Comparison of ENCODE assay signal across 18 cellular contexts in the genomic region with DNA sequence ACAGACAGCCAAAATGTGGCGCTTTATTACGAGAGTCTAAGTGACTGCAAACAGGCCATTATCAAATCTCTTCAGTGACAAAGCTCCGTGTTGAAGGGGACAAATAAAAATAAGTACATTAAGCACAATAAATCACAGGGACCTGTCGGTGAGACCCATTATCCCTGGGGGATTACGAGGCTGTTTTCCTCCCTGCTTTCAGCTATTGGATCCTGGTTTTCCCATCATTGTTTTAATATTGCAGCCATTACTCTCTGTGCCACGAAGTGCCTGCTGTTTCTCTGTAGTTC. TPM values are rescaled to one million over a fixed set of nuclear protein-coding genes. Genes with fewer than 3 reads are reported as not detected.
DNase-seq lines count a peak whose midpoint lies in the region; ATAC-seq and TF ChIP-seq lines count a peak whose summit lies in the region.
"Had no signal": no experiment of that assay in that cellular context is flagged by ENCODE, and none has a peak within 500 bp of the region (broad histone marks: within the 10 kb centered on the region; RNA-seq: fewer than 3 reads in every experiment).

No MANE protein-coding gene starts in this region.

- no peaks in the 10 kb centered on the region for H3K4me1 Mint-ChIP-seq in activated CD4-positive, alpha-beta memory T cell treated with anti-CD3 and anti-CD28 coated beads, Interleukin-2, amount 10 ng/mL, durations not matched to agents 7 days and 5 days

- TF ChIP-seq CTCF in OCI-LY7 (conservative IDR thresholded peaks at IDR 0.05; ENCODE audit: low read length) (no peak), neural cell (IDR thresholded peaks at IDR 0.05; ENCODE audit: poor library complexity, severe bottlenecking) (no peak)

- BruUV-seq in OCI-LY7 (replicated peaks; lab: Mats Ljungman, UMichigan), result no TSS peak

- DNase-seq in DMS79 treated with DMSO at 0.1 percent for 48 hours (lab: John Stamatoyannopoulos, UW) (peak; percentile 42), DMS79 (lab: John Stamatoyannopoulos, UW) (no peak), NCI-H1092 (lab: John Stamatoyannopoulos, UW) (peak; percentile 10), OCI-LY7 (ENCODE audit: low spot score) (no peak), C1 segment of cervical spinal cord (lab: John Stamatoyannopoulos, UW) (no peak)
- DNase-seq in activated CD4-positive, alpha-beta memory T cell treated with anti-CD3 and anti-CD28 coated beads, Interleukin-2, amount 10 ng/mL, durations not matched to agents 7 days and 5 days, result no peak
- DNase-seq: activated B cell treated with CpG ODN at 0.5 μM for 24 hours; colonic mucosa; NCI-H1048; NCI-H748 treated with DMSO at 0.1 percent for 48 hours; right lobe of liver; stimulated activated CD4-positive, alpha-beta T cell treated with anti-CD3 and anti-CD28 coated beads, Interleukin-4, amount 100 ng/mL, for 1 hour; T-helper 1 cell; tibial artery had no signal

- peaks cover 39% of the 10 kb centered on the region for H3K4me1 ChIP-seq in OCI-LY7 (ENCODE audit: insufficient read depth, low read length, poor library complexity, severe bottlenecking)
- H3K4me1 ChIP-seq: colonic mucosa had no signal

- H4K20me1 ChIP-seq in OCI-LY7 (ENCODE audit: insufficient read depth, low read length) (no peaks in the 10 kb centered on the region), neural cell (ENCODE audit: insufficient read depth) (no peaks in the 10 kb centered on the region)

- H3K4me2 ChIP-seq in OCI-LY7 (ENCODE audit: low read length) (peak overlapping the region; percentile 64), neural cell (ENCODE audit: low read length) (no peak overlapping the region)

- no peaks in the 10 kb centered on the region for H3K27me3 Mint-ChIP-seq in activated CD4-positive, alpha-beta memory T cell treated with anti-CD3 and anti-CD28 coated beads, Interleukin-2, amount 10 ng/mL, durations not matched to agents 7 days and 5 days
- H3K27me3 Mint-ChIP-seq: activated B cell treated with CpG ODN at 0.5 μM for 24 hours had no signal

- H3K36me3 ChIP-seq in OCI-LY7 (ENCODE audit: insufficient read depth, low read length) (peaks cover 14% of the 10 kb centered on the region), neural cell (ENCODE audit: insufficient read depth, low read length) (no peaks in the 10 kb centered on the region)
- H3K36me3 ChIP-seq: colonic mucosa, gastroesophageal sphincter, right lobe of liver, tibial artery had no signal

- H2AFZ ChIP-seq in OCI-LY7 (ENCODE audit: low read length), result peak overlapping the region; percentile 80; the same call in 1 of the 2 replicates
- H2AFZ ChIP-seq in neural cell (ENCODE audit: low read depth, low read length), result no peak overlapping the region

- H3K4me3 Mint-ChIP-seq in activated CD4-positive, alpha-beta memory T cell treated with anti-CD3 and anti-CD28 coated beads, Interleukin-2, amount 10 ng/mL, durations not matched to agents 7 days and 5 days, result no peak overlapping the region

- H3F3A ChIP-seq in neural cell (ENCODE audit: insufficient read depth, low read length, poor library complexity, severe bottlenecking), result no peaks in the 10 kb centered on the region

- intact Hi-C loops in OCI-LY7 (cut with micrococcal nuclease; ENCODE audit: unreplicated experiment), result loop anchor here (2.0 kb wide), 2 partner anchors 23 to 55 kb away; partner anchors contain the start of gene LARGE1

- H3K4me3 ChIP-seq in OCI-LY7 (ENCODE audit: low read depth, low read length, poor library complexity, severe bottlenecking) (no peak overlapping the region), neural cell (ENCODE audit: low read length) (no peak overlapping the region)
- H3K4me3 ChIP-seq: colonic mucosa, gastroesophageal sphincter, right lobe of liver, tibial artery had no signal

- H3K9me2 ChIP-seq in OCI-LY7 (ENCODE audit: insufficient read depth, low read length) (no peaks in the 10 kb centered on the region), neural cell (ENCODE audit: insufficient read depth, low read length) (no peaks in the 10 kb centered on the region)

- H3K27ac Mint-ChIP-seq in activated CD4-positive, alpha-beta memory T cell treated with anti-CD3 and anti-CD28 coated beads, Interleukin-2, amount 10 ng/mL, durations not matched to agents 7 days and 5 days, result no peak overlapping the region

- TF ChIP-seq RAD21 in neural cell (conservative IDR thresholded peaks at IDR 0.05), result no peak

- CTCF ChIA-PET in OCI-LY7 (lab: Charles Lee; ENCODE audit: unreplicated experiment), result no interaction called here
- CTCF ChIA-PET in activated CD4-positive, alpha-beta memory T cell treated with anti-CD3 and anti-CD28 coated beads, Interleukin-2, amount 10 ng/mL, durations not matched to agents 7 days and 5 days (lab: Charles Lee), result no interaction called here

- no peaks in the 10 kb centered on the region for H3K27me3 ChIP-seq in neural cell (ENCODE audit: insufficient read depth, low read depth, low read length)
- H3K27me3 ChIP-seq: colonic mucosa, gastroesophageal sphincter, right lobe of liver, tibial artery had no signal

- H3K9me3 Mint-ChIP-seq in activated CD4-positive, alpha-beta memory T cell treated with anti-CD3 and anti-CD28 coated beads, Interleukin-2, amount 10 ng/mL, durations not matched to agents 7 days and 5 days, result peaks cover 22% of the 10 kb centered on the region

- POLR2A ChIA-PET in OCI-LY7 (lab: Charles Lee), result interaction anchor here (0.8 kb wide), 1 partner anchor 10 kb away, joined by 4 read pairs; no protein-coding TSS in a partner anchor
- POLR2A ChIA-PET in activated CD4-positive, alpha-beta memory T cell treated with anti-CD3 and anti-CD28 coated beads, Interleukin-2, amount 10 ng/mL, durations not matched to agents 7 days and 5 days (lab: Charles Lee), result no interaction called here

- no peaks in the 10 kb centered on the region for H3K79me2 ChIP-seq in OCI-LY7 (ENCODE audit: insufficient read depth, low read depth, low read length)
- H3K79me2 ChIP-seq in neural cell (replicated peaks; ENCODE audit: insufficient read depth, low read length), result no peaks in the 10 kb centered on the region

- no peak for ATAC-seq in HG03457 (IDR thresholded peaks at IDR 0.05; ENCODE audit: unreplicated experiment)
- ATAC-seq: gastroesophageal sphincter, right lobe of liver had no signal

- no peak for TF ChIP-seq EP300 in neural cell (conservative IDR thresholded peaks at IDR 0.05; ENCODE audit: poor library complexity, severe bottlenecking)

- H3K36me3 Mint-ChIP-seq in activated CD4-positive, alpha-beta memory T cell treated with anti-CD3 and anti-CD28 coated beads, Interleukin-2, amount 10 ng/mL, durations not matched to agents 7 days and 5 days (ENCODE audit: low read depth), result no peaks in the 10 kb centered on the region

- H3K9me3 ChIP-seq in OCI-LY7 (ENCODE audit: low read length) (peaks cover 13% of the 10 kb centered on the region), neural cell (ENCODE audit: low read length) (no peaks in the 10 kb centered on the region)
- H3K9me3 ChIP-seq: colonic mucosa, gastroesophageal sphincter, right lobe of liver, tibial artery had no signal

- H3K9ac ChIP-seq in neural cell (ENCODE audit: low read length), result no peak overlapping the region

- H3K27ac ChIP-seq in OCI-LY7 (ENCODE audit: low read depth, low read length, poor library complexity, severe bottlenecking), result peak overlapping the region; percentile 72
- H3K27ac ChIP-seq in neural cell (ENCODE audit: low read length), result no peak overlapping the region
- H3K27ac ChIP-seq: 22Rv1, colonic mucosa, gastroesophageal sphincter, right lobe of liver, tibial artery had no signal

TF ChIP-seq in neural cell, 6 proteins besides CTCF, POLR2A, EP300 and RAD21:
- TF ChIP-seq POLR2AphosphoS5 (IDR thresholded peaks at IDR 0.05) (peak; percentile 44), MXI1 (conservative IDR thresholded peaks at IDR 0.05; ENCODE audit: poor library complexity, severe bottlenecking) (no peak)

RNA-seq across cellular contexts. Expression of gene LARGE1, which starts 22.7 kb away (rescaled TPM):
- 31.9 and 39.2 TPM in 2 replicates for total RNA-seq in OCI-LY7 (2014; rRNA removed; shearing (Covaris generic))
- 31.5 and 36.3 TPM in 2 replicates for total RNA-seq in OCI-LY7 (2022)
- 27.5 and 34.0 TPM in 2 replicates for polyA plus RNA-seq in neural cell
- polyA minus RNA-seq in neural cell, result 66.5 and 73.7 TPM in 2 replicates
- total RNA-seq in activated CD4-positive, alpha-beta memory T cell treated with anti-CD3 and anti-CD28 coated beads, Interleukin-2, amount 10 ng/mL, durations not matched to agents 7 days and 5 days, result under 1 TPM; 0.18 to 0.38 TPM

Comparison
In these comparisons a context has a peak if more than half of its experiments do, and no peak if none do; other contexts are left out.
1. DNase-seq: peak in DMS79 treated with DMSO at 0.1 percent for 48 hours (single experiment) and NCI-H1092 (single experiment); none in DMS79 (single experiment), OCI-LY7 (single experiment), C1 segment of cervical spinal cord (0 of 14) and activated CD4-positive, alpha-beta memory T cell treated with anti-CD3 and anti-CD28 coated beads, Interleukin-2, amount 10 ng/mL, durations not matched to agents 7 days and 5 days (single experiment).
2. RNA of gene LARGE1, which starts 22.7 kb away (total RNA-seq): 31.5 to 39.2 TPM in OCI-LY7; 0.18 to 0.38 TPM in activated CD4-positive, alpha-beta memory T cell treated with anti-CD3 and anti-CD28 coated beads, Interleukin-2, amount 10 ng/mL, durations not matched to agents 7 days and 5 days; every median in the first group is over 10 times any median in the second.